ENCODE assay signal across 1 cellular context in genomic region chr6:135318728-135319469, GRCh38.
A peak's percentile ranks its signal among the peaks of the same experiment; 100 is the strongest.
TF ChIP-seq lines count a peak whose summit lies in the region.

No MANE protein-coding gene starts in this region.

TF ChIP-seq in K562, 482 proteins besides CTCF, POLR2A, EP300 and RAD21 (continued from another document):
- TF ChIP-seq, protein P1, sequence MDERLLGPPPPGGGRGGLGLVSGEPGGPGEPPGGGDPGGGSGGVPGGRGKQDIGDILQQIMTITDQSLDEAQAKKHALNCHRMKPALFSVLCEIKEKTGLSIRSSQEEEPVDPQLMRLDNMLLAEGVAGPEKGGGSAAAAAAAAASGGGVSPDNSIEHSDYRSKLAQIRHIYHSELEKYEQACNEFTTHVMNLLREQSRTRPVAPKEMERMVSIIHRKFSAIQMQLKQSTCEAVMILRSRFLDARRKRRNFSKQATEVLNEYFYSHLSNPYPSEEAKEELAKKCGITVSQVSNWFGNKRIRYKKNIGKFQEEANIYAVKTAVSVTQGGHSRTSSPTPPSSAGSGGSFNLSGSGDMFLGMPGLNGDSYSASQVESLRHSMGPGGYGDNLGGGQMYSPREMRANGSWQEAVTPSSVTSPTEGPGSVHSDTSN (CRISPR knock-in tag; IDR thresholded peaks at IDR 0.05; ENCODE audit: low read depth), result no peak
- TF ChIP-seq, protein P1 (tag; conservative IDR thresholded peaks at IDR 0.05; ENCODE audit: low read depth), result no peak
- TF ChIP-seq ARID1B (IDR thresholded peaks at IDR 0.05) (peak; percentile 79), DPF2 (IDR thresholded peaks at IDR 0.05) (peak; percentile 56; the same call in 1 of the 2 replicates), TAL1 (IDR thresholded peaks at IDR 0.05) (peak; percentile 85), HMBOX1 (IDR thresholded peaks at IDR 0.05) (peak; percentile 34; the same call in 1 of the 2 replicates), NFIC (IDR thresholded peaks at IDR 0.05) (peak; percentile 22; the same call in 1 of the 2 replicates), JUND (IDR thresholded peaks at IDR 0.05; ENCODE audit: borderline replicate concordance, low read depth, low read length) (peak; percentile 35; the same call in 1 of the 2 replicates), JUND (tag; IDR thresholded peaks at IDR 0.05; ENCODE audit: borderline replicate concordance, low read depth, low read length) (no peak), FOXM1 (IDR thresholded peaks at IDR 0.05; ENCODE audit: low read depth) (peak; percentile 47; the same call in 1 of the 2 replicates), FOXM1 (CRISPR knock-in tag; IDR thresholded peaks at IDR 0.05; ENCODE audit: low read depth) (no peak), CCNT2 (IDR thresholded peaks at IDR 0.05; ENCODE audit: borderline replicate concordance, extremely low read depth, insufficient read length, low read depth, low read length) (no peak), TEAD4 (IDR thresholded peaks at IDR 0.05; ENCODE audit: low read length) (peak; percentile 94), TEAD4 (CRISPR knock-in tag; IDR thresholded peaks at IDR 0.05; ENCODE audit: borderline replicate concordance) (no peak), ZNF766 (CRISPR knock-in tag; conservative IDR thresholded peaks at IDR 0.05) (0 out of 2 replicates have a peak, but pooled peaks have one; percentile 16), POLR2AphosphoS5 (IDR thresholded peaks at IDR 0.05; ENCODE audit: control insufficient read depth, insufficient read depth, low read depth, low read length) (no peak), HCFC1 (IDR thresholded peaks at IDR 0.05; ENCODE audit: low read depth, low read length) (no peak), ID3 (CRISPR knock-in tag; IDR thresholded peaks at IDR 0.05) (no peak), ID3 (tag; IDR thresholded peaks at IDR 0.05) (peak; percentile 48), FOSL1 (tag; conservative IDR thresholded peaks at IDR 0.05) (peak; percentile 56), CBFA2T2 (conservative IDR thresholded peaks at IDR 0.05) (peak; percentile 79), THAP12 (CRISPR knock-in tag; IDR thresholded peaks at IDR 0.05) (no peak), SMARCA4 (IDR thresholded peaks at IDR 0.05) (peak; percentile 56; the same call in 1 of the 2 replicates), ZNF592 (IDR thresholded peaks at IDR 0.05) (0 out of 2 replicates have a peak, but pooled peaks have one; percentile 20), DMBX1 (CRISPR knock-in tag; IDR thresholded peaks at IDR 0.05; ENCODE audit: borderline replicate concordance) (peak; percentile 71; the same call in 1 of the 2 replicates), GATAD2A (IDR thresholded peaks at IDR 0.05) (no peak), NCOR1 (IDR thresholded peaks at IDR 0.05) (peak; percentile 53; the same call in 1 of the 2 replicates), NR4A1 (CRISPR knock-in tag; IDR thresholded peaks at IDR 0.05) (no peak), NR4A1 (tag; IDR thresholded peaks at IDR 0.05) (peak; percentile 61; the same call in 1 of the 2 replicates), ZNF165 (CRISPR knock-in tag; IDR thresholded peaks at IDR 0.05; ENCODE audit: borderline replicate concordance) (0 out of 2 replicates have a peak, but pooled peaks have one; percentile 69), CBFA2T3 (IDR thresholded peaks at IDR 0.05) (peak; percentile 85), MTA2 (IDR thresholded peaks at IDR 0.05; ENCODE audit: low read depth) (peak; percentile 49; the same call in 1 of the 2 replicates)
- TF ChIP-seq, protein P2, sequence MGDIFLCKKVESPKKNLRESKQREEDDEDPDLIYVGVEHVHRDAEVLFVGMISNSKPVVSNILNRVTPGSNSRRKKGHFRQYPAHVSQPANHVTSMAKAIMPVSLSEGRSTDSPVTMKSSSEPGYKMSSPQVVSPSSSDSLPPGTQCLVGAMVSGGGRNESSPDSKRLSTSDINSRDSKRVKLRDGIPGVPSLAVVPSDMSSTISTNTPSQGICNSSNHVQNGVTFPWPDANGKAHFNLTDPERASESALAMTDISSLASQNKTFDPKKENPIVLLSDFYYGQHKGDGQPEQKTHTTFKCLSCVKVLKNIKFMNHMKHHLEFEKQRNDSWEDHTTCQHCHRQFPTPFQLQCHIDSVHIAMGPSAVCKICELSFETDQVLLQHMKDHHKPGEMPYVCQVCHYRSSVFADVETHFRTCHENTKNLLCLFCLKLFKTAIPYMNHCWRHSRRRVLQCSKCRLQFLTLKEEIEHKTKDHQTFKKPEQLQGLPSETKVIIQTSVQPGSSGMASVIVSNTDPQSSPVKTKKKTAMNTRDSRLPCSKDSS (IDR thresholded peaks at IDR 0.05; ENCODE audit: low read depth, partially characterized antibody), result no peak
TF ChIP-seq in K562: peak in this region for 28.
